Comparison of ENCODE assay signal across 2 cellular contexts in the genomic region with DNA sequence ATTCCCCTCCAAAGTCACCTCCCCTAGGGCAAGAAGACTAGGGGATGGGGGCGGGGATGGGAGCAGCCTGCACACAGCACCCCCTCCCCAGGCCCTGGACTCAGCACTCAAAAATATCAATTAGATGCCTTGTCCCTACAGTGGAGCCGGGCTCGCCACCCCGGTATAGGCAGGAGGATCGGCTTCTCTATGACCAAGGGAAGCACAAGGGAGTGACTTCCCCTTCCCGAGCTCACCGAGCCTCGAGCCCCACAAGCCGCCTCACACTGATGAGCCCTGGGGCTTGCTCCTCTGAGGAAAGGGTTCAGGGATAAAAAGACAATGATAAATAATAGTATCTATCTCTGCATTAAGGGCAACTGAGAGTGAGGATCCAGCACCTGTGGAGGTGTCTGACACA.
TF ChIP-seq lines count a peak whose summit lies in the region.

No MANE protein-coding gene starts in this region.

TF ChIP-seq in GM23338, 12 proteins besides CTCF, POLR2A, EP300 and RAD21:
- TF ChIP-seq POLR2AphosphoS5 (IDR thresholded peaks at IDR 0.05; ENCODE audit: low read depth) (no peak), EZH2 (IDR thresholded peaks at IDR 0.05; ENCODE audit: low read depth, unreplicated experiment) (no peak), ZNF114 (CRISPR knock-in tag; IDR thresholded peaks at IDR 0.05) (no peak)

TF ChIP-seq in H1, 55 proteins besides CTCF, POLR2A, EP300 and RAD21:
- TF ChIP-seq, protein P1, sequence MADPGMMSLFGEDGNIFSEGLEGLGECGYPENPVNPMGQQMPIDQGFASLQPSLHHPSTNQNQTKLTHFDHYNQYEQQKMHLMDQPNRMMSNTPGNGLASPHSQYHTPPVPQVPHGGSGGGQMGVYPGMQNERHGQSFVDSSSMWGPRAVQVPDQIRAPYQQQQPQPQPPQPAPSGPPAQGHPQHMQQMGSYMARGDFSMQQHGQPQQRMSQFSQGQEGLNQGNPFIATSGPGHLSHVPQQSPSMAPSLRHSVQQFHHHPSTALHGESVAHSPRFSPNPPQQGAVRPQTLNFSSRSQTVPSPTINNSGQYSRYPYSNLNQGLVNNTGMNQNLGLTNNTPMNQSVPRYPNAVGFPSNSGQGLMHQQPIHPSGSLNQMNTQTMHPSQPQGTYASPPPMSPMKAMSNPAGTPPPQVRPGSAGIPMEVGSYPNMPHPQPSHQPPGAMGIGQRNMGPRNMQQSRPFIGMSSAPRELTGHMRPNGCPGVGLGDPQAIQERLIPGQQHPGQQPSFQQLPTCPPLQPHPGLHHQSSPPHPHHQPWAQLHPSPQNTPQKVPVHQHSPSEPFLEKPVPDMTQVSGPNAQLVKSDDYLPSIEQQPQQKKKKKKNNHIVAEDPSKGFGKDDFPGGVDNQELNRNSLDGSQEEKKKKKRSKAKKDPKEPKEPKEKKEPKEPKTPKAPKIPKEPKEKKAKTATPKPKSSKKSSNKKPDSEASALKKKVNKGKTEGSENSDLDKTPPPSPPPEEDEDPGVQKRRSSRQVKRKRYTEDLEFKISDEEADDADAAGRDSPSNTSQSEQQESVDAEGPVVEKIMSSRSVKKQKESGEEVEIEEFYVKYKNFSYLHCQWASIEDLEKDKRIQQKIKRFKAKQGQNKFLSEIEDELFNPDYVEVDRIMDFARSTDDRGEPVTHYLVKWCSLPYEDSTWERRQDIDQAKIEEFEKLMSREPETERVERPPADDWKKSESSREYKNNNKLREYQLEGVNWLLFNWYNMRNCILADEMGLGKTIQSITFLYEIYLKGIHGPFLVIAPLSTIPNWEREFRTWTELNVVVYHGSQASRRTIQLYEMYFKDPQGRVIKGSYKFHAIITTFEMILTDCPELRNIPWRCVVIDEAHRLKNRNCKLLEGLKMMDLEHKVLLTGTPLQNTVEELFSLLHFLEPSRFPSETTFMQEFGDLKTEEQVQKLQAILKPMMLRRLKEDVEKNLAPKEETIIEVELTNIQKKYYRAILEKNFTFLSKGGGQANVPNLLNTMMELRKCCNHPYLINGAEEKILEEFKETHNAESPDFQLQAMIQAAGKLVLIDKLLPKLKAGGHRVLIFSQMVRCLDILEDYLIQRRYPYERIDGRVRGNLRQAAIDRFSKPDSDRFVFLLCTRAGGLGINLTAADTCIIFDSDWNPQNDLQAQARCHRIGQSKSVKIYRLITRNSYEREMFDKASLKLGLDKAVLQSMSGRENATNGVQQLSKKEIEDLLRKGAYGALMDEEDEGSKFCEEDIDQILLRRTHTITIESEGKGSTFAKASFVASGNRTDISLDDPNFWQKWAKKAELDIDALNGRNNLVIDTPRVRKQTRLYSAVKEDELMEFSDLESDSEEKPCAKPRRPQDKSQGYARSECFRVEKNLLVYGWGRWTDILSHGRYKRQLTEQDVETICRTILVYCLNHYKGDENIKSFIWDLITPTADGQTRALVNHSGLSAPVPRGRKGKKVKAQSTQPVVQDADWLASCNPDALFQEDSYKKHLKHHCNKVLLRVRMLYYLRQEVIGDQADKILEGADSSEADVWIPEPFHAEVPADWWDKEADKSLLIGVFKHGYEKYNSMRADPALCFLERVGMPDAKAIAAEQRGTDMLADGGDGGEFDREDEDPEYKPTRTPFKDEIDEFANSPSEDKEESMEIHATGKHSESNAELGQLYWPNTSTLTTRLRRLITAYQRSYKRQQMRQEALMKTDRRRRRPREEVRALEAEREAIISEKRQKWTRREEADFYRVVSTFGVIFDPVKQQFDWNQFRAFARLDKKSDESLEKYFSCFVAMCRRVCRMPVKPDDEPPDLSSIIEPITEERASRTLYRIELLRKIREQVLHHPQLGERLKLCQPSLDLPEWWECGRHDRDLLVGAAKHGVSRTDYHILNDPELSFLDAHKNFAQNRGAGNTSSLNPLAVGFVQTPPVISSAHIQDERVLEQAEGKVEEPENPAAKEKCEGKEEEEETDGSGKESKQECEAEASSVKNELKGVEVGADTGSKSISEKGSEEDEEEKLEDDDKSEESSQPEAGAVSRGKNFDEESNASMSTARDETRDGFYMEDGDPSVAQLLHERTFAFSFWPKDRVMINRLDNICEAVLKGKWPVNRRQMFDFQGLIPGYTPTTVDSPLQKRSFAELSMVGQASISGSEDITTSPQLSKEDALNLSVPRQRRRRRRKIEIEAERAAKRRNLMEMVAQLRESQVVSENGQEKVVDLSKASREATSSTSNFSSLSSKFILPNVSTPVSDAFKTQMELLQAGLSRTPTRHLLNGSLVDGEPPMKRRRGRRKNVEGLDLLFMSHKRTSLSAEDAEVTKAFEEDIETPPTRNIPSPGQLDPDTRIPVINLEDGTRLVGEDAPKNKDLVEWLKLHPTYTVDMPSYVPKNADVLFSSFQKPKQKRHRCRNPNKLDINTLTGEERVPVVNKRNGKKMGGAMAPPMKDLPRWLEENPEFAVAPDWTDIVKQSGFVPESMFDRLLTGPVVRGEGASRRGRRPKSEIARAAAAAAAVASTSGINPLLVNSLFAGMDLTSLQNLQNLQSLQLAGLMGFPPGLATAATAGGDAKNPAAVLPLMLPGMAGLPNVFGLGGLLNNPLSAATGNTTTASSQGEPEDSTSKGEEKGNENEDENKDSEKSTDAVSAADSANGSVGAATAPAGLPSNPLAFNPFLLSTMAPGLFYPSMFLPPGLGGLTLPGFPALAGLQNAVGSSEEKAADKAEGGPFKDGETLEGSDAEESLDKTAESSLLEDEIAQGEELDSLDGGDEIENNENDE (IDR thresholded peaks at IDR 0.05; ENCODE audit: insufficient replicate concordance, low read length): no peak
- TF ChIP-seq, protein P2, sequence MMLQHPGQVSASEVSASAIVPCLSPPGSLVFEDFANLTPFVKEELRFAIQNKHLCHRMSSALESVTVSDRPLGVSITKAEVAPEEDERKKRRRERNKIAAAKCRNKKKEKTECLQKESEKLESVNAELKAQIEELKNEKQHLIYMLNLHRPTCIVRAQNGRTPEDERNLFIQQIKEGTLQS (IDR thresholded peaks at IDR 0.05; ENCODE audit: insufficient read depth, low read depth, low read length): no peak
- TF ChIP-seq KDM4A (IDR thresholded peaks at IDR 0.05; ENCODE audit: low read depth, low read length, severe bottlenecking) (no peak), SP2 (IDR thresholded peaks at IDR 0.05; ENCODE audit: low read length) (no peak), CBX5 (IDR thresholded peaks at IDR 0.05; ENCODE audit: low read depth, low read length) (no peak), SIX5 (IDR thresholded peaks at IDR 0.05; ENCODE audit: low read depth, low read length) (no peak), SIRT6 (IDR thresholded peaks at IDR 0.05; ENCODE audit: low read length) (no peak), CTBP2 (IDR thresholded peaks at IDR 0.05; ENCODE audit: borderline replicate concordance, insufficient read depth, insufficient read length, low read length) (no peak), NRF1 (IDR thresholded peaks at IDR 0.05; ENCODE audit: low read depth, low read length) (no peak), PHF8 (conservative IDR thresholded peaks at IDR 0.05; ENCODE audit: low read depth, low read length) (no peak), ASH2L (IDR thresholded peaks at IDR 0.05; ENCODE audit: low read length) (no peak), CBX8 (IDR thresholded peaks at IDR 0.05; ENCODE audit: borderline replicate concordance, low read depth, low read length) (no peak), MAFK (IDR thresholded peaks at IDR 0.05; ENCODE audit: low read depth, low read length) (no peak), HDAC6 (IDR thresholded peaks at IDR 0.05; ENCODE audit: low read depth, low read length) (no peak), FOSL1 (IDR thresholded peaks at IDR 0.05; ENCODE audit: insufficient read depth, low read depth, low read length) (no peak)
